Comparison of ENCODE assay signal across 8 cellular contexts in genomic region chr19:48480476-48481190, GRCh38. TPM values are rescaled to one million over a fixed set of nuclear protein-coding genes. Genes with fewer than 3 reads are reported as not detected.
DNase-seq lines count a peak whose midpoint lies in the region; ATAC-seq and TF ChIP-seq lines count a peak whose summit lies in the region.

No MANE protein-coding gene starts in this region.

- no peaks in the 10 kb centered on the region for H3K9me3 ChIP-seq in ascending aorta
- H3K9me3 ChIP-seq in iPS-15b (ENCODE audit: control insufficient read depth, insufficient read depth, low read length): no peaks in the 10 kb centered on the region
- no peaks in the 10 kb centered on the region for H3K9me3 ChIP-seq in MG63

- H3K27ac ChIP-seq in ascending aorta: peak overlapping the region; percentile 94 to 96

- peak overlapping the region; percentile 37 for H3K9ac ChIP-seq in iPS-15b (ENCODE audit: low read depth, low read length)

- H3K4me1 ChIP-seq in ascending aorta: peaks cover 8 to 9% of the 10 kb centered on the region in 2 donors
- H3K4me1 ChIP-seq in iPS-15b (ENCODE audit: control insufficient read depth, insufficient read depth, low read length): no peaks in the 10 kb centered on the region

- TF ChIP-seq CTCF in ascending aorta (IDR thresholded peaks at IDR 0.05): peak in 1 of 3 experiments; percentile 7
- TF ChIP-seq CTCF in GM13977 (IDR thresholded peaks at IDR 0.05; ENCODE audit: extremely low read depth, insufficient read depth, missing control alignments): no peak

- in situ Hi-C loops in GM13977 (cut with MboI; ENCODE audit: low pct_unique_long_range_greater_than_20kb, low sequenced_read_pairs, unreplicated experiment): no loop called here

- H3K27me3 ChIP-seq in ascending aorta (no peaks in the 10 kb centered on the region), iPS-15b (ENCODE audit: control insufficient read depth, insufficient read depth, low read length) (no peaks in the 10 kb centered on the region), MG63 (no peaks in the 10 kb centered on the region)

- intact Hi-C loops in ascending aorta (cut with DNase I): loop anchor here (1.0 kb wide), 1 partner anchor 11 kb away; the partner anchor contains the start of gene CYTH2

- H3K36me3 ChIP-seq in ascending aorta (peaks cover 17 to 36% of the 10 kb centered on the region in 2 donors), iPS-15b (ENCODE audit: control insufficient read depth, insufficient read depth, low read length) (peaks cover 21% of the 10 kb centered on the region), MG63 (peaks cover 50% of the 10 kb centered on the region)

- H3K4me3 ChIP-seq in ascending aorta (peak overlapping the region; percentile 64 to 76), iPS-15b (ENCODE audit: low read depth, low read length) (peak overlapping the region; percentile 39), MG63 (no peak overlapping the region)

- DNase-seq in AG08395 (ENCODE audit: low spot score): peak; percentile 41
- DNase-seq in T follicular helper cell (ENCODE audit: low read depth): peak; percentile 42
- no peak for DNase-seq in ascending aorta (ENCODE audit: low spot score in 2 of 2)
- DNase-seq in stimulated activated CD4-positive, alpha-beta T cell treated with anti-CD3 and anti-CD28 coated beads, Interleukin-1b, Interleukin-23, amount 100 ng/mL, for 4 hours (ENCODE audit: low read depth in 2 of 2): peak; percentile 30 to 49
- DNase-seq in GM13977 (ENCODE audit: low spot score): no peak
- no peak for DNase-seq in MG63

- ATAC-seq in GM18861 (IDR thresholded peaks at IDR 0.05; ENCODE audit: unreplicated experiment): no peak

RNA-seq across cellular contexts. Expression of gene CYTH2, which starts 11.5 kb away (rescaled TPM):
- total RNA-seq in ascending aorta: 83.5 TPM
- total RNA-seq in MG63 (2014; rRNA removed; shearing (Covaris generic); ENCODE audit: low replicate concordance): 84.7 and 163 TPM in 2 replicates

RNA-seq across cellular contexts. Expression of gene KCNJ14, which starts 25.3 kb away (rescaled TPM):
- 6.1 TPM for total RNA-seq in ascending aorta
- total RNA-seq in MG63 (2014; rRNA removed; shearing (Covaris generic); ENCODE audit: low replicate concordance): 0.22 and 0.43 TPM in 2 replicates

RNA-seq across cellular contexts. Expression of gene LMTK3, which starts 31.0 kb away (rescaled TPM):
- 0.11 TPM for total RNA-seq in ascending aorta
- total RNA-seq in MG63 (2014; rRNA removed; shearing (Covaris generic); ENCODE audit: low replicate concordance): not detected in 2 replicates

RNA-seq across cellular contexts. Expression of gene GRWD1, which starts 34.9 kb away (rescaled TPM):
- total RNA-seq in ascending aorta: 16.0 TPM
- 86.6 and 138 TPM in 2 replicates for total RNA-seq in MG63 (2014; rRNA removed; shearing (Covaris generic); ENCODE audit: low replicate concordance)

Comparison
In these comparisons a context has a peak if more than half of its experiments do, and no peak if none do; other contexts are left out.
1. DNase-seq: peak in AG08395 (single experiment), T follicular helper cell (single experiment) and stimulated activated CD4-positive, alpha-beta T cell treated with anti-CD3 and anti-CD28 coated beads, Interleukin-1b, Interleukin-23, amount 100 ng/mL, for 4 hours (2 of 2); none in ascending aorta (0 of 2), GM13977 (single experiment) and MG63 (single experiment).